In genomic region chr17:77619851-77620250, GRCh38 we compare ENCODE assay signal across 17 cellular contexts.
DNase-seq lines count a peak whose midpoint lies in the region; ATAC-seq and TF ChIP-seq lines count a peak whose summit lies in the region.
"Had no signal": no experiment of that assay in that cellular context is flagged by ENCODE, and none has a peak within 500 bp of the region (broad histone marks: within the 10 kb centered on the region; RNA-seq: fewer than 3 reads in every experiment).

No MANE protein-coding gene starts in this region.

- ATAC-seq in GM19395 (IDR thresholded peaks at IDR 0.05; ENCODE audit: unreplicated experiment) (no peak), left lobe of liver (no peak)
- ATAC-seq: left cardiac atrium; stimulated activated effector memory CD8-positive, alpha-beta T cell treated with anti-CD3 and anti-CD28 coated beads, Interleukin-12 subunit alpha, Interleukin-12 subunit beta, amount 100 ng/mL, for 72 hours had no signal

- intact Hi-C loops in tibial artery (cut with DNase I; ENCODE audit: low total_unique reads) = no loop called here

- H3K27me3 ChIP-seq in tibial artery = no peaks in the 10 kb centered on the region
- H3K27me3 ChIP-seq: Peyer's patch, transverse colon had no signal

- peaks cover 22% of the 10 kb centered on the region for H3K4me1 Mint-ChIP-seq in HFFc6 (ENCODE audit: low read depth)
- H3K4me1 Mint-ChIP-seq in type B pancreatic cell (ENCODE audit: unreplicated experiment) = peaks cover 5% of the 10 kb centered on the region

- H3K4me3 Mint-ChIP-seq in HFFc6 = peak overlapping the region; percentile 9; the same call in 1 of the 2 replicates
- no peak overlapping the region for H3K4me3 Mint-ChIP-seq in type B pancreatic cell
- H3K4me3 Mint-ChIP-seq: activated naive CD8-positive, alpha-beta T cell; CD4-positive, alpha-beta T cell; stimulated activated effector memory CD8-positive, alpha-beta T cell treated with anti-CD3 and anti-CD28 coated beads, Interleukin-12 subunit alpha, Interleukin-12 subunit beta, amount 100 ng/mL, for 72 hours had no signal

- peaks cover 0 to 25% (median 12%) of the 10 kb centered on the region in 4 donors for H3K4me1 ChIP-seq in tibial artery
- H3K4me1 ChIP-seq: Peyer's patch had no signal

- H3K36me3 Mint-ChIP-seq in HFFc6 (ENCODE audit: low read depth) (0 out of 2 replicates have a peak, but pooled peaks cover 5% of the 10 kb centered on the region), type B pancreatic cell (no peaks in the 10 kb centered on the region)
- H3K36me3 Mint-ChIP-seq: activated naive CD8-positive, alpha-beta T cell; stimulated activated effector memory CD8-positive, alpha-beta T cell treated with anti-CD3 and anti-CD28 coated beads, Interleukin-12 subunit alpha, Interleukin-12 subunit beta, amount 100 ng/mL, for 72 hours had no signal

- H3K9me3 Mint-ChIP-seq in HFFc6 (no peaks in the 10 kb centered on the region), type B pancreatic cell (peaks cover 8% of the 10 kb centered on the region)
- H3K9me3 Mint-ChIP-seq: CD4-positive, alpha-beta T cell; stimulated activated effector memory CD8-positive, alpha-beta T cell treated with anti-CD3 and anti-CD28 coated beads, Interleukin-12 subunit alpha, Interleukin-12 subunit beta, amount 100 ng/mL, for 72 hours had no signal

- H3K27me3 Mint-ChIP-seq in HFFc6 (ENCODE audit: insufficient read depth) (peaks cover 7% of the 10 kb centered on the region), type B pancreatic cell (peaks cover 10% of the 10 kb centered on the region)
- H3K27me3 Mint-ChIP-seq: activated naive CD8-positive, alpha-beta T cell; CD4-positive, alpha-beta T cell had no signal

- H3K36me3 ChIP-seq in tibial artery = no peaks in the 10 kb centered on the region
- H3K36me3 ChIP-seq: Peyer's patch, transverse colon had no signal

- H3K27ac Mint-ChIP-seq in HFFc6 (no peak overlapping the region), type B pancreatic cell (no peak overlapping the region)
- H3K27ac Mint-ChIP-seq: activated naive CD8-positive, alpha-beta T cell; CD4-positive, alpha-beta T cell; stimulated activated effector memory CD8-positive, alpha-beta T cell treated with anti-CD3 and anti-CD28 coated beads, Interleukin-12 subunit alpha, Interleukin-12 subunit beta, amount 100 ng/mL, for 72 hours had no signal

- no peaks in the 10 kb centered on the region for H3K9me3 ChIP-seq in tibial artery
- H3K9me3 ChIP-seq: Peyer's patch, transverse colon had no signal

- in situ Hi-C loops in astrocyte of the spinal cord (cut with HindIII; ENCODE audit: low sequenced_read_pairs) = no loop called here

- TF ChIP-seq CTCF in HFFc6 (IDR thresholded peaks at IDR 0.05) (no peak), astrocyte of the spinal cord (IDR thresholded peaks at IDR 0.05; ENCODE audit: low read depth, low read length) (no peak), foreskin fibroblast (IDR thresholded peaks at IDR 0.05; ENCODE audit: low read depth, low read length) (no peak), tibial artery (IDR thresholded peaks at IDR 0.05) (no peak), type B pancreatic cell (conservative IDR thresholded peaks at IDR 0.05) (no peak)

- peak overlapping the region; percentile 9 to 22 for H3K27ac ChIP-seq in tibial artery
- H3K27ac ChIP-seq: Peyer's patch, transverse colon had no signal

- DNase-seq in HFFc6 (peak; percentile 46), astrocyte of the spinal cord (ENCODE audit: low read depth, low spot score) (peak; percentile 68), foreskin fibroblast (peak; percentile 65 to 77), tibial artery (no peak), type B pancreatic cell (ENCODE audit: extremely low spot score, unreplicated experiment) (no peak), left lobe of liver (ENCODE audit: low spot score) (no peak)
- DNase-seq: activated CD4-positive, alpha-beta T cell treated with anti-CD3 and anti-CD28 coated beads, Interleukin-2, amount 50 U/mL, for 4 hours; activated T-cell treated with anti-CD3 and anti-CD28 coated beads, Interleukin-2, amount 50 U/mL, for 1 hour; CD4-positive, alpha-beta T cell; left cardiac atrium; NCI-H1105 treated with DMSO at 0.1 percent for 48 hours; Peyer's patch; small intestine; transverse colon had no signal

- H3K4me3 ChIP-seq in astrocyte of the spinal cord (ENCODE audit: low read depth, low read length) (no peak overlapping the region), foreskin fibroblast (ENCODE audit: low read depth in 1 of 2, low read length in 2 of 2) (no peak overlapping the region), tibial artery (no peak overlapping the region)
- H3K4me3 ChIP-seq: Peyer's patch, transverse colon had no signal

Comparison
In these comparisons a context has a peak if more than half of its experiments do, and no peak if none do; other contexts are left out.
1. DNase-seq: peak in HFFc6 (single experiment), astrocyte of the spinal cord (single experiment) and foreskin fibroblast (2 of 2); none in tibial artery (0 of 2), type B pancreatic cell (single experiment) and left lobe of liver (single experiment).